In genomic region chr14:90883782-90884181, GRCh38 we compare ENCODE assay signal across 38 cellular contexts.
A peak's percentile ranks its signal among the peaks of the same experiment; 100 is the strongest.
DNase-seq lines count a peak whose midpoint lies in the region; ATAC-seq, FAIRE-seq and TF ChIP-seq lines count a peak whose summit lies in the region.
"Had no signal": no experiment of that assay in that cellular context is flagged by ENCODE, and none has a peak within 500 bp of the region (broad histone marks: within the 10 kb centered on the region; RNA-seq: fewer than 3 reads in every experiment).

No MANE protein-coding gene starts in this region.

- H3K27me3 Mint-ChIP-seq in activated T-cell treated with anti-CD3 and anti-CD28 coated beads, Interleukin-2, amount 50 U/mL, for 72 hours (ENCODE audit: low read depth) = no peaks in the 10 kb centered on the region
- no peaks in the 10 kb centered on the region for H3K27me3 Mint-ChIP-seq in astrocyte (ENCODE audit: low read depth, unreplicated experiment)
- H3K27me3 Mint-ChIP-seq in CD8-positive, alpha-beta memory T cell = no peaks in the 10 kb centered on the region
- H3K27me3 Mint-ChIP-seq: activated CD4-positive, alpha-beta T cell treated with anti-CD3 and anti-CD28 coated beads for 36 hours; activated naive CD8-positive, alpha-beta T cell treated with anti-CD3 and anti-CD28 coated beads for 36 hours had no signal

- H3K4me3 ChIP-seq in astrocyte (ENCODE audit: insufficient read depth, low read depth, low read length) = no peak overlapping the region
- H3K4me3 ChIP-seq in fibroblast of the aortic adventitia (ENCODE audit: low read depth, low read length) = no peak overlapping the region
- no peak overlapping the region for H3K4me3 ChIP-seq in CD8-positive, alpha-beta memory T cell (ENCODE audit: low read length)
- H3K4me3 ChIP-seq: cardiac muscle cell, gastroesophageal sphincter, HAP-1, hepatocyte, right atrium auricular region, suprapubic skin, upper lobe of right lung had no signal

- no peaks in the 10 kb centered on the region for H3K27me3 ChIP-seq in astrocyte (ENCODE audit: insufficient read depth, low read length)
- H3K27me3 ChIP-seq in CD8-positive, alpha-beta memory T cell (ENCODE audit: insufficient read depth, low read length, poor library complexity, severe bottlenecking) = no peaks in the 10 kb centered on the region
- H3K27me3 ChIP-seq: cardiac muscle cell, gastroesophageal sphincter, hepatocyte, right atrium auricular region, suprapubic skin, upper lobe of right lung had no signal

- H3K27ac Mint-ChIP-seq in activated T-cell treated with anti-CD3 and anti-CD28 coated beads, Interleukin-2, amount 50 U/mL, for 72 hours = peak overlapping the region; percentile 24
- H3K27ac Mint-ChIP-seq in astrocyte (ENCODE audit: unreplicated experiment) = peak overlapping the region; percentile 87
- H3K27ac Mint-ChIP-seq in CD8-positive, alpha-beta memory T cell = no peak overlapping the region
- H3K27ac Mint-ChIP-seq: activated CD4-positive, alpha-beta T cell treated with anti-CD3 and anti-CD28 coated beads for 36 hours; activated naive CD8-positive, alpha-beta T cell treated with anti-CD3 and anti-CD28 coated beads for 36 hours; CD14-positive monocyte; T-helper 2 cell treated with Interferon-gamma antibody and Interleukin-4, amounts not matched to agents 5 μg/mL and 100 μg/mL, for 36 hours had no signal

- DNase-seq in activated T-cell treated with anti-CD3 and anti-CD28 coated beads, Interleukin-2, amount 50 U/mL, for 72 hours = no peak
- no peak for DNase-seq in activated T-cell treated with anti-CD3 and anti-CD28 coated beads, Interleukin-2, amount 50 U/mL, for 48 hours
- DNase-seq in astrocyte (ENCODE audit: low read depth) (peak; percentile 17), fibroblast of the aortic adventitia (ENCODE audit: low read depth) (peak; percentile 33), NCI-H526 treated with DMSO at 0.1 percent for 48 hours (lab: John Stamatoyannopoulos, UW) (no peak)
- no peak for DNase-seq in CD8-positive, alpha-beta memory T cell
- DNase-seq in effector CD8-positive, alpha-beta T cell (lab: John Stamatoyannopoulos, UW) = no peak
- DNase-seq: 8988T; activated CD4-positive, alpha-beta T cell treated with anti-CD3 and anti-CD28 coated beads for 36 hours; activated CD8-positive, alpha-beta memory T cell treated with anti-CD3 and anti-CD28 coated beads for 24 hours; activated gamma-delta T cell; activated naive CD8-positive, alpha-beta T cell treated with anti-CD3 and anti-CD28 coated beads for 36 hours; anterior cingulate cortex; Calu3; DND-41; effector CD4-positive, alpha-beta T cell; erythroblast; Kasumi-1; NCI-H1436 treated with DMSO at 0.1 percent for 48 hours; NCI-H345; posterior cingulate gyrus; SHP77 treated with DMSO at 0.1 percent for 48 hours; small intestine; stimulated activated naive CD4-positive, alpha-beta T cell treated with Interleukin-2 at 50 U/mL for 16 hours; upper lobe of right lung had no signal

- H2AFZ ChIP-seq in astrocyte (ENCODE audit: low read depth, low read length) = peak overlapping the region; percentile 37
- H2AFZ ChIP-seq: hepatocyte had no signal

- H3K4me1 ChIP-seq in astrocyte (ENCODE audit: insufficient read depth, low read length) = no peaks in the 10 kb centered on the region
- no peaks in the 10 kb centered on the region for H3K4me1 ChIP-seq in CD8-positive, alpha-beta memory T cell (ENCODE audit: insufficient read depth, low read length)
- H3K4me1 ChIP-seq: gastroesophageal sphincter, right atrium auricular region, suprapubic skin, upper lobe of right lung had no signal

- no peaks in the 10 kb centered on the region for H3K4me1 Mint-ChIP-seq in activated T-cell treated with anti-CD3 and anti-CD28 coated beads, Interleukin-2, amount 50 U/mL, for 72 hours (ENCODE audit: low read depth)
- H3K4me1 Mint-ChIP-seq in astrocyte (ENCODE audit: low read depth, unreplicated experiment) = peaks cover 6% of the 10 kb centered on the region
- no peaks in the 10 kb centered on the region for H3K4me1 Mint-ChIP-seq in CD8-positive, alpha-beta memory T cell
- H3K4me1 Mint-ChIP-seq: activated CD4-positive, alpha-beta T cell treated with anti-CD3 and anti-CD28 coated beads for 36 hours; activated naive CD8-positive, alpha-beta T cell treated with anti-CD3 and anti-CD28 coated beads for 36 hours; CD14-positive monocyte had no signal

- TF ChIP-seq CTCF in astrocyte (IDR thresholded peaks at IDR 0.05; ENCODE audit: insufficient read depth, low read depth, low read length) (no peak), fibroblast of the aortic adventitia (IDR thresholded peaks at IDR 0.05; ENCODE audit: insufficient read depth, low read length) (no peak)

- H3K9me3 ChIP-seq in astrocyte (ENCODE audit: insufficient read depth, low read depth, low read length) = no peaks in the 10 kb centered on the region
- no peaks in the 10 kb centered on the region for H3K9me3 ChIP-seq in CD8-positive, alpha-beta memory T cell (ENCODE audit: low read length)
- H3K9me3 ChIP-seq: gastroesophageal sphincter, HAP-1, suprapubic skin, upper lobe of right lung had no signal

- H3K36me3 ChIP-seq in astrocyte (ENCODE audit: insufficient read depth, low read length) = no peaks in the 10 kb centered on the region
- peaks cover 5% of the 10 kb centered on the region for H3K36me3 ChIP-seq in CD8-positive, alpha-beta memory T cell (ENCODE audit: insufficient read depth, low read length)
- H3K36me3 ChIP-seq: cardiac muscle cell, HAP-1, right atrium auricular region, suprapubic skin, upper lobe of right lung had no signal

- H3K9me3 Mint-ChIP-seq in activated T-cell treated with anti-CD3 and anti-CD28 coated beads, Interleukin-2, amount 50 U/mL, for 72 hours = peaks cover 4 to 6% of the 10 kb centered on the region in 2 donors
- H3K9me3 Mint-ChIP-seq in astrocyte (ENCODE audit: unreplicated experiment) = peaks cover 16% of the 10 kb centered on the region
- H3K9me3 Mint-ChIP-seq in CD8-positive, alpha-beta memory T cell = peaks cover 4 to 8% (median 5%) of the 10 kb centered on the region in 5 donors

- H3K79me2 ChIP-seq in astrocyte (ENCODE audit: insufficient read depth, low read length) = no peaks in the 10 kb centered on the region
- H3K79me2 ChIP-seq: hepatocyte had no signal

- H3K9ac ChIP-seq in astrocyte (ENCODE audit: low read length) = no peak overlapping the region

- H3K27ac ChIP-seq in astrocyte (ENCODE audit: low read depth, low read length) = no peak overlapping the region
- no peak overlapping the region for H3K27ac ChIP-seq in CD8-positive, alpha-beta memory T cell (ENCODE audit: low read depth, low read length)
- H3K27ac ChIP-seq: cardiac muscle cell, gastroesophageal sphincter, hepatocyte, right atrium auricular region, suprapubic skin, upper lobe of right lung had no signal

- no peak for FAIRE-seq in astrocyte (lab: Jason Lieb, UNC)
- FAIRE-seq: colon, HepG2, small intestine had no signal

- CTCF ChIA-PET in CD8-positive, alpha-beta memory T cell (lab: Charles Lee) = interaction anchor here (0.5 kb wide), 1 partner anchor 259 kb away, joined by 3 read pairs; no protein-coding TSS in a partner anchor

- no peaks in the 10 kb centered on the region for H4K20me1 ChIP-seq in astrocyte (ENCODE audit: insufficient read depth, low read length)

- H3K36me3 Mint-ChIP-seq in activated T-cell treated with anti-CD3 and anti-CD28 coated beads, Interleukin-2, amount 50 U/mL, for 72 hours (ENCODE audit: insufficient read depth in 2 of 2) = peaks cover 8 to 16% of the 10 kb centered on the region in 2 donors
- H3K36me3 Mint-ChIP-seq in astrocyte (ENCODE audit: low read depth, unreplicated experiment) = peaks cover 3% of the 10 kb centered on the region
- H3K36me3 Mint-ChIP-seq in CD8-positive, alpha-beta memory T cell = peaks cover 18 to 49% (median 29%) of the 10 kb centered on the region in 3 donors

- no peak for ATAC-seq in activated T-cell treated with anti-CD3 and anti-CD28 coated beads, Interleukin-2, amount 50 U/mL, for 72 hours (replicated peaks in 1 of 2)
- no peak for ATAC-seq in GM18519 (IDR thresholded peaks at IDR 0.05; ENCODE audit: low FRiP score, unreplicated experiment)
- ATAC-seq: activated CD4-positive, alpha-beta T cell treated with anti-CD3 and anti-CD28 coated beads for 36 hours; gastroesophageal sphincter; HepG2; left lobe of liver; Panc1; upper lobe of right lung had no signal

- H3K4me2 ChIP-seq in astrocyte (ENCODE audit: low read length) = no peak overlapping the region
- H3K4me2 ChIP-seq: hepatocyte had no signal

- no peak overlapping the region for H3K4me3 Mint-ChIP-seq in activated T-cell treated with anti-CD3 and anti-CD28 coated beads, Interleukin-2, amount 50 U/mL, for 72 hours
- no peak overlapping the region for H3K4me3 Mint-ChIP-seq in astrocyte (ENCODE audit: unreplicated experiment)
- no peak overlapping the region for H3K4me3 Mint-ChIP-seq in CD8-positive, alpha-beta memory T cell
- H3K4me3 Mint-ChIP-seq: activated CD4-positive, alpha-beta T cell treated with anti-CD3 and anti-CD28 coated beads for 36 hours; activated naive CD8-positive, alpha-beta T cell treated with anti-CD3 and anti-CD28 coated beads for 36 hours; CD14-positive monocyte; T-helper 2 cell treated with Interferon-gamma antibody and Interleukin-4, amounts not matched to agents 5 μg/mL and 100 μg/mL, for 36 hours had no signal

- POLR2A ChIA-PET in CD8-positive, alpha-beta memory T cell (lab: Charles Lee) = no interaction called here

Comparison
In these comparisons a context has a peak if more than half of its experiments do, and no peak if none do; other contexts are left out.
1. DNase-seq: peak in astrocyte (single experiment) and fibroblast of the aortic adventitia (single experiment); none in activated T-cell treated with anti-CD3 and anti-CD28 coated beads, Interleukin-2, amount 50 U/mL, for 72 hours (0 of 2), activated T-cell treated with anti-CD3 and anti-CD28 coated beads, Interleukin-2, amount 50 U/mL, for 48 hours (0 of 2), NCI-H526 treated with DMSO at 0.1 percent for 48 hours (single experiment), CD8-positive, alpha-beta memory T cell (0 of 5) and effector CD8-positive, alpha-beta T cell (single experiment).
2. H3K27ac Mint-ChIP-seq: peak in activated T-cell treated with anti-CD3 and anti-CD28 coated beads, Interleukin-2, amount 50 U/mL, for 72 hours (single experiment) and astrocyte (single experiment); none in CD8-positive, alpha-beta memory T cell (0 of 8).